In the genomic region with DNA sequence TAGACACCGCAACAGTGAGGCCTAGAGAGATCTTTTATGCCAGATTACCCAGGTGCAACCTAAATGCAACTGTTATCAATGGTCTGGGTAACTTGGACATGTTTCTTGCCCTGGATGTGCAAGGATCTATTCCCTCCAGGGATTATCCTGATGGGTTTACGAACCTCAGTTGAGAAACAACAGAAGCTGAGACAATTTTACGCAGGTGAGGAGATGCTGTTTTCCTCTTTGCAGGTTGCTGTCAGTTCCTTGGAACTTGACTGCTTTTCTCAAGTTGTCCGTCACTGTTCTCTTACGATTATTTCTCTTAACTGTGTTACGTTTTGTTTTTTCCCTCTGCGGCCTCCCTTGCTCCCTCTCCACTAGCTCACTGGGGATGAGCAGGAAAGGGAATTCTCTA, we compare ENCODE assay signal across 8 cellular contexts. TPM values are rescaled to one million over a fixed set of nuclear protein-coding genes. Genes with fewer than 3 reads are reported as not detected.
DNase-seq lines count a peak whose midpoint lies in the region; ATAC-seq, FAIRE-seq and TF ChIP-seq lines count a peak whose summit lies in the region.

No MANE protein-coding gene starts in this region.

- H3K9me3 Mint-ChIP-seq in activated naive CD4-positive, alpha-beta T cell treated with anti-CD3 and anti-CD28 coated beads for 36 hours, result peaks cover 23% of the 10 kb centered on the region
- H3K9me3 Mint-ChIP-seq in memory B cell, result no peaks in the 10 kb centered on the region

- H3K27ac Mint-ChIP-seq in activated naive CD4-positive, alpha-beta T cell treated with anti-CD3 and anti-CD28 coated beads for 36 hours, result peak overlapping the region; percentile 82
- peak overlapping the region; percentile 99 for H3K27ac Mint-ChIP-seq in memory B cell

- no peak for TF ChIP-seq EP300 in K562 (IDR thresholded peaks at IDR 0.05; ENCODE audit: low read length)
- TF ChIP-seq EP300 in tibial nerve (IDR thresholded peaks at IDR 0.05), result no peak

- H3K4me3 Mint-ChIP-seq in activated naive CD4-positive, alpha-beta T cell treated with anti-CD3 and anti-CD28 coated beads for 36 hours, result peak overlapping the region; percentile 96
- peak overlapping the region; percentile 92 for H3K4me3 Mint-ChIP-seq in memory B cell

- no peak for DNase-seq in activated naive CD4-positive, alpha-beta T cell treated with anti-CD3 and anti-CD28 coated beads for 36 hours
- no peak for DNase-seq in activated naive CD4-positive, alpha-beta T cell treated with Interleukin-2 at 50 U/mL for 16 hours
- no peak for DNase-seq in K562 (ENCODE audit: extremely low read depth in 1 of 4, low spot score in 3 of 4)
- DNase-seq in memory B cell (ENCODE audit: low spot score in 2 of 2), result no peak
- no peak for DNase-seq in tibial nerve (ENCODE audit: low spot score in 2 of 2)
- DNase-seq in COR-L47 (lab: John Stamatoyannopoulos, UW), result no peak
- DNase-seq in glomerular visceral epithelial cell (ENCODE audit: extremely low spot score), result no peak

- H3K27me3 ChIP-seq in K562 (ENCODE audit: control insufficient read depth in 2 of 2, insufficient read depth in 2 of 2, low read length in 2 of 2), result no peaks in the 10 kb centered on the region
- H3K27me3 ChIP-seq in tibial nerve, result no peaks in the 10 kb centered on the region

- H2AFZ ChIP-seq in K562 (ENCODE audit: low read depth, low read length), result no peak overlapping the region

- WGBS in K562 (ENCODE audit: insufficient coverage, low coverage, missing lambda C conversion rate), result 11% methylated on average over 7 of the region's 7 CpGs
- 47 to 51% methylated on average over 7 of the region's 7 CpGs for WGBS in tibial nerve, 2 donors

- TF ChIP-seq RAD21 in K562 (CRISPR knock-in tag; conservative IDR thresholded peaks at IDR 0.05 in 1 of 2, IDR thresholded peaks at IDR 0.05 in 1 of 2), result no peak

- H3K9ac ChIP-seq in K562 (ENCODE audit: insufficient read depth in 1 of 2, low read depth in 2 of 2, low read length in 2 of 2), result peak overlapping the region; percentile 89 to 99

- H3K27me3 Mint-ChIP-seq in activated naive CD4-positive, alpha-beta T cell treated with anti-CD3 and anti-CD28 coated beads for 36 hours (ENCODE audit: low read depth), result no peaks in the 10 kb centered on the region
- H3K27me3 Mint-ChIP-seq in memory B cell, result no peaks in the 10 kb centered on the region

- intact Hi-C loops in activated naive CD4-positive, alpha-beta T cell treated with anti-CD3 and anti-CD28 coated beads for 36 hours (cut with micrococcal nuclease), result loop anchor here (10.0 kb wide), 1 partner anchor 1969 kb away; the partner anchor contains the start of gene C7orf25
- intact Hi-C loops in K562 (cut with micrococcal nuclease), result loop anchor here (2.0 to 5.0 kb wide), 3 partner anchors 35 to 103 kb away; partner anchors contain the start of gene H2AZ2

- H3K27ac ChIP-seq in K562 (ENCODE audit: extremely low read depth, low read depth, low read length) (peak overlapping the region; percentile 96), tibial nerve (peak overlapping the region in 3 of 4 donors; percentile 93 to 96 (median 96))

- TF ChIP-seq CTCF in K562 (IDR thresholded peaks at IDR 0.05 in 2 of 3, conservative IDR thresholded peaks at IDR 0.05 in 1 of 3; ENCODE audit: insufficient read depth in 2 of 3, low read depth in 1 of 3, low read length in 3 of 3), result no peak
- TF ChIP-seq CTCF in tibial nerve (IDR thresholded peaks at IDR 0.05), result no peak

- H3K9me3 ChIP-seq in K562 (replicated peaks; ENCODE audit: control insufficient read depth, insufficient read depth, low read depth, low read length) (no peaks in the 10 kb centered on the region), tibial nerve (no peaks in the 10 kb centered on the region)

- H3K4me3 ChIP-seq in K562 (peak overlapping the region; percentile 78), tibial nerve (peak overlapping the region; percentile 77 to 93 (median 90))

- peaks cover 16 to 41% of the 10 kb centered on the region in 2 experiments for H3K4me1 ChIP-seq in K562 (replicated peaks in 1 of 2; ENCODE audit: control insufficient read depth in 2 of 2, insufficient read depth in 2 of 2, low read length in 2 of 2)
- peaks cover 3 to 66% (median 55%) of the 10 kb centered on the region in 4 donors for H3K4me1 ChIP-seq in tibial nerve

- H3K36me3 ChIP-seq in K562 (ENCODE audit: control insufficient read depth, insufficient read depth, low read length) (peaks cover 49% of the 10 kb centered on the region), tibial nerve (peaks cover 0 to 16% (median 0%) of the 10 kb centered on the region in 3 donors)

- H3K79me2 ChIP-seq in K562 (ENCODE audit: control insufficient read depth, insufficient read depth, low read length), result peaks cover 74% of the 10 kb centered on the region

- TSS peak; percentile 43 for BruUV-seq in K562 (replicated peaks; lab: Mats Ljungman, UMichigan)

- peaks cover 53% of the 10 kb centered on the region for H3K4me1 Mint-ChIP-seq in activated naive CD4-positive, alpha-beta T cell treated with anti-CD3 and anti-CD28 coated beads for 36 hours (ENCODE audit: low read depth)
- H3K4me1 Mint-ChIP-seq in memory B cell, result peaks cover 25% of the 10 kb centered on the region

- H4K20me1 ChIP-seq in K562 (replicated peaks; ENCODE audit: control insufficient read depth, insufficient read depth, low read length), result peaks cover 47% of the 10 kb centered on the region

- ATAC-seq in K562 (no peak), memory B cell (ENCODE audit: low read depth) (no peak), GM21619 (IDR thresholded peaks at IDR 0.05; ENCODE audit: unreplicated experiment) (no peak)

- peaks cover 47% of the 10 kb centered on the region for H3K36me3 Mint-ChIP-seq in activated naive CD4-positive, alpha-beta T cell treated with anti-CD3 and anti-CD28 coated beads for 36 hours (ENCODE audit: low read depth)
- H3K36me3 Mint-ChIP-seq in memory B cell, result peaks cover 3% of the 10 kb centered on the region

- POLR2A ChIA-PET in K562 (lab: Yijun Ruan, JAX), result interaction anchor here (0.8 to 3.6 kb wide), 6 partner anchors 9 to 318 kb away, joined by 3 to 43 read pairs (median 6); partner anchors contain the start of genes H2AZ2 and OGDH

- in situ Hi-C loops in K562 (cut with MboI), result no loop called here

- FAIRE-seq in K562 (lab: Jason Lieb, UNC), result peak; percentile 51

- CTCF ChIA-PET in activated naive CD4-positive, alpha-beta T cell treated with anti-CD3 and anti-CD28 coated beads for 36 hours (lab: Charles Lee), result interaction anchor here (0.8 to 4.5 kb wide), 5 partner anchors 12 to 90 kb away, joined by 3 to 49 read pairs (median 4); no protein-coding TSS in a partner anchor
- CTCF ChIA-PET in K562 (lab: Yijun Ruan, JAX; ENCODE audit: low intra/inter-chr PET ratio), result no interaction called here

- no peaks in the 10 kb centered on the region for H3K9me1 ChIP-seq in K562 (ENCODE audit: control insufficient read depth, insufficient read depth, low read length)

- TF ChIP-seq POLR2A in K562 (conservative IDR thresholded peaks at IDR 0.05), result no peak
- TF ChIP-seq POLR2A in tibial nerve (IDR thresholded peaks at IDR 0.05), result no peak

- H3K4me2 ChIP-seq in K562 (ENCODE audit: insufficient read depth, low read length), result peak overlapping the region; percentile 88

RNA-seq across cellular contexts. Expression of gene PURB, which starts 1.4 kb away (rescaled TPM):
- 10 to 100 TPM; 12.9 to 13.1 TPM for total RNA-seq in activated naive CD4-positive, alpha-beta T cell treated with anti-CD3 and anti-CD28 coated beads for 36 hours
- total RNA-seq in K562 (2011; cell fraction: chromatin; rRNA removed; ENCODE audit: low replicate concordance), result 13.1 and 32.6 TPM in 2 replicates
- 11.2 and 12.5 TPM in 2 replicates for total RNA-seq in K562 (2011; cell fraction: nucleolus; rRNA removed)
- 20.3 and 27.3 TPM in 2 replicates for total RNA-seq in K562 (2011; cell fraction: nucleoplasm; rRNA removed)
- total RNA-seq in K562 (2014; rRNA removed) (5.6 and 6.2 TPM in 2 replicates), K562 (2014; rRNA removed; fragmentation: Illumina TruSeq; extraction: Trizol) (13.5 and 14.8 TPM in 2 replicates), K562 (2015; rRNA removed; fragmentation: Illumina TruSeq; extraction: Trizol) (10.6 and 11.2 TPM in 2 replicates), K562 (2021) (12.7 and 13.1 TPM in 2 replicates), tibial nerve (10 to 100 TPM; 20.0 to 26.4 (median 23.3) TPM)
- polyA plus RNA-seq in K562 (2011; rRNA removed) (7.3 and 8.3 TPM in 2 replicates), K562 (2014; fragmentation: Illumina TruSeq; extraction: Trizol) (12.8 and 14.1 TPM in 2 replicates), K562 (2014; fragmentation: Nextera tagmentation; extraction: Ambion mirVana) (1 to 10 TPM; 1.6 TPM), K562 (2014; rRNA removed) (8.8 and 9.8 TPM in 2 replicates)
- 1.8 and 4.2 TPM in 2 replicates for polyA plus RNA-seq in K562 (2011; cell fraction: cytosol; rRNA removed)
- polyA plus RNA-seq in K562 (2011; cell fraction: nucleus; rRNA removed), result 6.5 and 7.7 TPM in 2 replicates
- polyA plus RNA-seq in K562 (2012), result 9.8 and 11.3 TPM in 2 replicates
- 6.8 and 7.8 TPM in 2 replicates for polyA minus RNA-seq in K562 (2011; rRNA and poly(A)+ RNA removed)
- 5.3 and 6.5 TPM in 2 replicates for polyA minus RNA-seq in K562 (2011; cell fraction: cytosol; rRNA and poly(A)+ RNA removed)
- 5.9 and 10.9 TPM in 2 replicates for polyA minus RNA-seq in K562 (2011; cell fraction: nucleus; rRNA and poly(A)+ RNA removed)

RNA-seq across cellular contexts. Expression of gene H2AZ2, which starts 36.1 kb away (rescaled TPM):
- 100 to 1,000 TPM; 344 to 361 TPM for total RNA-seq in activated naive CD4-positive, alpha-beta T cell treated with anti-CD3 and anti-CD28 coated beads for 36 hours
- total RNA-seq in K562 (2011; cell fraction: chromatin; rRNA removed; ENCODE audit: low replicate concordance), result 52.2 and 119 TPM in 2 replicates
- total RNA-seq in K562 (2011; cell fraction: nucleolus; rRNA removed), result 49.0 and 52.7 TPM in 2 replicates
- total RNA-seq in K562 (2011; cell fraction: nucleoplasm; rRNA removed), result 81.8 and 141 TPM in 2 replicates
- 380 and 497 TPM in 2 replicates for total RNA-seq in K562 (2014; rRNA removed)
- 286 and 296 TPM in 2 replicates for total RNA-seq in K562 (2014; rRNA removed; fragmentation: Illumina TruSeq; extraction: Trizol)
- 217 and 219 TPM in 2 replicates for total RNA-seq in K562 (2015; rRNA removed; fragmentation: Illumina TruSeq; extraction: Trizol)
- 273 and 286 TPM in 2 replicates for total RNA-seq in K562 (2021)
- polyA plus RNA-seq in K562 (2011; rRNA removed), result 276 and 382 TPM in 2 replicates
- 254 and 312 TPM in 2 replicates for polyA plus RNA-seq in K562 (2011; cell fraction: cytosol; rRNA removed)
- polyA plus RNA-seq in K562 (2011; cell fraction: nucleus; rRNA removed), result 75.0 and 103 TPM in 2 replicates
- 262 and 408 TPM in 2 replicates for polyA plus RNA-seq in K562 (2012)
- polyA plus RNA-seq in K562 (2014; fragmentation: Illumina TruSeq; extraction: Trizol), result 213 and 246 TPM in 2 replicates
- polyA plus RNA-seq in K562 (2014; fragmentation: Nextera tagmentation; extraction: Ambion mirVana), result 100 to 1,000 TPM; 105 to 118 TPM
- polyA plus RNA-seq in K562 (2014; rRNA removed), result 295 and 305 TPM in 2 replicates
- polyA minus RNA-seq in K562 (2011; rRNA and poly(A)+ RNA removed), result 211 and 268 TPM in 2 replicates
- polyA minus RNA-seq in K562 (2011; cell fraction: cytosol; rRNA and poly(A)+ RNA removed), result 75.6 and 99.9 TPM in 2 replicates
- 17.5 and 34.1 TPM in 2 replicates for polyA minus RNA-seq in K562 (2011; cell fraction: nucleus; rRNA and poly(A)+ RNA removed)
- 100 to 1,000 TPM in 3 of 4 donors, 10 to 100 TPM in 1; 97.5 to 136 (median 126) TPM for total RNA-seq in tibial nerve
